In the genomic region with DNA sequence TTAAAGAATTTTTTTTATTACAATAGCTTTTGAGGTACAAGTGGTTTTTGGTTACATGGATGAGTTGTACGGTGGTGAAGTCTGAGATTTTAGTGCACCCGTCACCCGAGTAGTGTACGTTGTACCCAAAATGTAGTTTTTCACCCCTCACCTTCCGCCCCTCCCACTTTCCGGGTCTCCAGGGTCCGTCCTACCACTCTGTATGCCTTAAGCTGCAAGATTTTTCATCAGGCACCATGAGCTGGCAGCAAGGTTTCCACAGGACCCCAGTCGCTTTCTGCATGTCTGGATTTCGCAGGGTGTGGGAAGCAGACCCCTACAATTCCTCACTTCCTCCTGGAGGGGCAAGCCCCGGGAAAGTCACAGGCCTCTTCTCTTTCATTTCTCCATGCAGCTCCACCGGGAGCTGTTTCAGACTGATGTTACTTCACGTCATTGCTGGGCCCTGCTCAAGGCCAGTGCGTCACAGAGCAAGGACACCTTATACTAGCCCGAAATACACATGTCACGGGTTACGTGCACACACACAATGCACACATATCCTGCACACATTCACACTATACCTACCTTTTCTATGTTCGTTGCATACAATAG, we compare ENCODE assay signal across 1 cellular context.
TF ChIP-seq lines count a peak whose summit lies in the region.

No MANE protein-coding gene starts in this region.

TF ChIP-seq in GM23338, 12 proteins besides CTCF, POLR2A, EP300 and RAD21 (continued from another document):
- TF ChIP-seq, protein P1, sequence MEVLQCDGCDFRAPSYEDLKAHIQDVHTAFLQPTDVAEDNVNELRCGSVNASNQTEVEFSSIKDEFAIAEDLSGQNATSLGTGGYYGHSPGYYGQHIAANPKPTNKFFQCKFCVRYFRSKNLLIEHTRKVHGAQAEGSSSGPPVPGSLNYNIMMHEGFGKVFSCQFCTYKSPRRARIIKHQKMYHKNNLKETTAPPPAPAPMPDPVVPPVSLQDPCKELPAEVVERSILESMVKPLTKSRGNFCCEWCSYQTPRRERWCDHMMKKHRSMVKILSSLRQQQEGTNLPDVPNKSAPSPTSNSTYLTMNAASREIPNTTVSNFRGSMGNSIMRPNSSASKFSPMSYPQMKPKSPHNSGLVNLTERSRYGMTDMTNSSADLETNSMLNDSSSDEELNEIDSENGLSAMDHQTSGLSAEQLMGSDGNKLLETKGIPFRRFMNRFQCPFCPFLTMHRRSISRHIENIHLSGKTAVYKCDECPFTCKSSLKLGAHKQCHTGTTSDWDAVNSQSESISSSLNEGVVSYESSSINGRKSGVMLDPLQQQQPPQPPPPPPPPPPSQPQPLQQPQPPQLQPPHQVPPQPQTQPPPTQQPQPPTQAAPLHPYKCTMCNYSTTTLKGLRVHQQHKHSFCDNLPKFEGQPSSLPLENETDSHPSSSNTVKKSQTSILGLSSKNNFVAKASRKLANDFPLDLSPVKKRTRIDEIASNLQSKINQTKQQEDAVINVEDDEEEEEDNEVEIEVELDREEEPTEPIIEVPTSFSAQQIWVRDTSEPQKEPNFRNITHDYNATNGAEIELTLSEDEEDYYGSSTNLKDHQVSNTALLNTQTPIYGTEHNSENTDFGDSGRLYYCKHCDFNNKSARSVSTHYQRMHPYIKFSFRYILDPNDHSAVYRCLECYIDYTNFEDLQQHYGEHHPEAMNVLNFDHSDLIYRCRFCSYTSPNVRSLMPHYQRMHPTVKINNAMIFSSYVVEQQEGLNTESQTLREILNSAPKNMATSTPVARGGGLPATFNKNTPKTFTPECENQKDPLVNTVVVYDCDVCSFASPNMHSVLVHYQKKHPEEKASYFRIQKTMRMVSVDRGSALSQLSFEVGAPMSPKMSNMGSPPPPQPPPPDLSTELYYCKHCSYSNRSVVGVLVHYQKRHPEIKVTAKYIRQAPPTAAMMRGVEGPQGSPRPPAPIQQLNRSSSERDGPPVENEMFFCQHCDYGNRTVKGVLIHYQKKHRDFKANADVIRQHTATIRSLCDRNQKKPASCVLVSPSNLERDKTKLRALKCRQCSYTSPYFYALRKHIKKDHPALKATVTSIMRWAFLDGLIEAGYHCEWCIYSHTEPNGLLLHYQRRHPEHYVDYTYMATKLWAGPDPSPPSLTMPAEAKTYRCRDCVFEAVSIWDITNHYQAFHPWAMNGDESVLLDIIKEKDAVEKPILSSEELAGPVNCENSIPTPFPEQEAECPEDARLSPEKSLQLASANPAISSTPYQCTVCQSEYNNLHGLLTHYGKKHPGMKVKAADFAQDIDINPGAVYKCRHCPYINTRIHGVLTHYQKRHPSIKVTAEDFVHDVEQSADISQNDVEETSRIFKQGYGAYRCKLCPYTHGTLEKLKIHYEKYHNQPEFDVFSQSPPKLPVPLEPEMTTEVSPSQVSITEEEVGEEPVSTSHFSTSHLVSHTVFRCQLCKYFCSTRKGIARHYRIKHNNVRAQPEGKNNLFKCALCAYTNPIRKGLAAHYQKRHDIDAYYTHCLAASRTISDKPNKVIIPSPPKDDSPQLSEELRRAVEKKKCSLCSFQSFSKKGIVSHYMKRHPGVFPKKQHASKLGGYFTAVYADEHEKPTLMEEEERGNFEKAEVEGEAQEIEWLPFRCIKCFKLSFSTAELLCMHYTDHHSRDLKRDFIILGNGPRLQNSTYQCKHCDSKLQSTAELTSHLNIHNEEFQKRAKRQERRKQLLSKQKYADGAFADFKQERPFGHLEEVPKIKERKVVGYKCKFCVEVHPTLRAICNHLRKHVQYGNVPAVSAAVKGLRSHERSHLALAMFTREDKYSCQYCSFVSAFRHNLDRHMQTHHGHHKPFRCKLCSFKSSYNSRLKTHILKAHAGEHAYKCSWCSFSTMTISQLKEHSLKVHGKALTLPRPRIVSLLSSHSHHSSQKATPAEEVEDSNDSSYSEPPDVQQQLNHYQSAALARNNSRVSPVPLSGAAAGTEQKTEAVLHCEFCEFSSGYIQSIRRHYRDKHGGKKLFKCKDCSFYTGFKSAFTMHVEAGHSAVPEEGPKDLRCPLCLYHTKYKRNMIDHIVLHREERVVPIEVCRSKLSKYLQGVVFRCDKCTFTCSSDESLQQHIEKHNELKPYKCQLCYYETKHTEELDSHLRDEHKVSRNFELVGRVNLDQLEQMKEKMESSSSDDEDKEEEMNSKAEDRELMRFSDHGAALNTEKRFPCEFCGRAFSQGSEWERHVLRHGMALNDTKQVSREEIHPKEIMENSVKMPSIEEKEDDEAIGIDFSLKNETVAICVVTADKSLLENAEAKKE (CRISPR knock-in tag; IDR thresholded peaks at IDR 0.05), result no peak
- no peak for TF ChIP-seq ZNF331 (CRISPR knock-in tag; IDR thresholded peaks at IDR 0.05; ENCODE audit: low read depth)
- TF ChIP-seq NANOG (IDR thresholded peaks at IDR 0.05; ENCODE audit: borderline replicate concordance), result no peak
- TF ChIP-seq, protein P2, sequence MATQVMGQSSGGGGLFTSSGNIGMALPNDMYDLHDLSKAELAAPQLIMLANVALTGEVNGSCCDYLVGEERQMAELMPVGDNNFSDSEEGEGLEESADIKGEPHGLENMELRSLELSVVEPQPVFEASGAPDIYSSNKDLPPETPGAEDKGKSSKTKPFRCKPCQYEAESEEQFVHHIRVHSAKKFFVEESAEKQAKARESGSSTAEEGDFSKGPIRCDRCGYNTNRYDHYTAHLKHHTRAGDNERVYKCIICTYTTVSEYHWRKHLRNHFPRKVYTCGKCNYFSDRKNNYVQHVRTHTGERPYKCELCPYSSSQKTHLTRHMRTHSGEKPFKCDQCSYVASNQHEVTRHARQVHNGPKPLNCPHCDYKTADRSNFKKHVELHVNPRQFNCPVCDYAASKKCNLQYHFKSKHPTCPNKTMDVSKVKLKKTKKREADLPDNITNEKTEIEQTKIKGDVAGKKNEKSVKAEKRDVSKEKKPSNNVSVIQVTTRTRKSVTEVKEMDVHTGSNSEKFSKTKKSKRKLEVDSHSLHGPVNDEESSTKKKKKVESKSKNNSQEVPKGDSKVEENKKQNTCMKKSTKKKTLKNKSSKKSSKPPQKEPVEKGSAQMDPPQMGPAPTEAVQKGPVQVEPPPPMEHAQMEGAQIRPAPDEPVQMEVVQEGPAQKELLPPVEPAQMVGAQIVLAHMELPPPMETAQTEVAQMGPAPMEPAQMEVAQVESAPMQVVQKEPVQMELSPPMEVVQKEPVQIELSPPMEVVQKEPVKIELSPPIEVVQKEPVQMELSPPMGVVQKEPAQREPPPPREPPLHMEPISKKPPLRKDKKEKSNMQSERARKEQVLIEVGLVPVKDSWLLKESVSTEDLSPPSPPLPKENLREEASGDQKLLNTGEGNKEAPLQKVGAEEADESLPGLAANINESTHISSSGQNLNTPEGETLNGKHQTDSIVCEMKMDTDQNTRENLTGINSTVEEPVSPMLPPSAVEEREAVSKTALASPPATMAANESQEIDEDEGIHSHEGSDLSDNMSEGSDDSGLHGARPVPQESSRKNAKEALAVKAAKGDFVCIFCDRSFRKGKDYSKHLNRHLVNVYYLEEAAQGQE (IDR thresholded peaks at IDR 0.05; ENCODE audit: unreplicated experiment), result no peak
- no peak for TF ChIP-seq CREB1 (CRISPR knock-in tag; IDR thresholded peaks at IDR 0.05; ENCODE audit: low read depth)
- no peak for TF ChIP-seq POLR2AphosphoS5 (IDR thresholded peaks at IDR 0.05; ENCODE audit: low read depth)
- no peak for TF ChIP-seq EZH2phosphoT487 (IDR thresholded peaks at IDR 0.05; ENCODE audit: unreplicated experiment)
- no peak for TF ChIP-seq ZNF114 (CRISPR knock-in tag; IDR thresholded peaks at IDR 0.05)
- no peak for TF ChIP-seq EZH2 (IDR thresholded peaks at IDR 0.05; ENCODE audit: low read depth, unreplicated experiment)
- TF ChIP-seq STAT1 (IDR thresholded peaks at IDR 0.05; ENCODE audit: unreplicated experiment), result no peak
- no peak for TF ChIP-seq JUNB (IDR thresholded peaks at IDR 0.05; ENCODE audit: unreplicated experiment)
